Comparison of ENCODE assay signal across 8 cellular contexts in the genomic region with DNA sequence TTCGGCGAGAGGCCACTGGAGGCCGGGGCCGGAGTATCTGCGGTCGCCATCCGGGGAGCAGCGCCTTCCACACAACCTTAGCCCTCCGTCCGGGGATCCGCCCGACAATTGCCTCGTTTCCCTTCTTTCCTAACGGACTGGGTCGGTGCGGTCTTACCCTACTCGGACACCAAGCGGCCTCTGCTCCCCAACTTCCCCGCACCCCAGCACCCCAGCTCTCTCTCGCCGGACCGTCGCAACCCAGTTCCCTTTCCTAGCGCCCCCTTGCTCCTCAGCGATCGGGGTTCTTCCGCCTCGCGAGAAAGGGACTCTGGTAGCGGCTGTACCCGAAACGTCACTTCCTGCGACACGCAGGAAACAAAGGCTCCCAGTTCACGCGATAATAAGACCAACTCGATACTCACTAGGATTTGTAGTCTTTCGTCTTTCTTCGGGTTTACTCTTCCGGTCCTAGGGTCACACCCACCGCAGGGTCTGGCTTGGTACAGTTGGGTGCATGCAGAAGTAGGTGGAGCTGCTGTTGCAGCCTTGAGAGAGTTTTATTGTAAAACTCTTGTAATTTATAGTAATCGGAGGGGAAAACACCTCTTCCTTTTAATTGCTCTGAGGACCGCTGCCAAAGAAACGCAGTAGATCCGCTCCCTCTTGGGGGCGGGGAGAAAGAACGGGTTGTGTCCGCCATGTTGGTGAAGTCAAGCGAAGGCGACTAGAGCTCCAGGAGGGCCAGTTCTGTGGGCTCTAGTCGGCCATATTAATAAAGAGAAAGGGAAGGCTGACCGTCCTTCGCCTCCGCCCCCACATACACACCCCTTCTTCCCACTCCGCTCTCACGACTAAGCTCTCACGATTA. TPM values are rescaled to one million over a fixed set of nuclear protein-coding genes. Genes with fewer than 3 reads are reported as not detected.
DNase-seq lines count a peak whose midpoint lies in the region; ATAC-seq and TF ChIP-seq lines count a peak whose summit lies in the region.

TSS of gene THAP2 (plus strand) at position 741 of the 850 bp plus-strand sequence. CDS start 209 bp downstream, outside the sequence.
A gene with protein sequence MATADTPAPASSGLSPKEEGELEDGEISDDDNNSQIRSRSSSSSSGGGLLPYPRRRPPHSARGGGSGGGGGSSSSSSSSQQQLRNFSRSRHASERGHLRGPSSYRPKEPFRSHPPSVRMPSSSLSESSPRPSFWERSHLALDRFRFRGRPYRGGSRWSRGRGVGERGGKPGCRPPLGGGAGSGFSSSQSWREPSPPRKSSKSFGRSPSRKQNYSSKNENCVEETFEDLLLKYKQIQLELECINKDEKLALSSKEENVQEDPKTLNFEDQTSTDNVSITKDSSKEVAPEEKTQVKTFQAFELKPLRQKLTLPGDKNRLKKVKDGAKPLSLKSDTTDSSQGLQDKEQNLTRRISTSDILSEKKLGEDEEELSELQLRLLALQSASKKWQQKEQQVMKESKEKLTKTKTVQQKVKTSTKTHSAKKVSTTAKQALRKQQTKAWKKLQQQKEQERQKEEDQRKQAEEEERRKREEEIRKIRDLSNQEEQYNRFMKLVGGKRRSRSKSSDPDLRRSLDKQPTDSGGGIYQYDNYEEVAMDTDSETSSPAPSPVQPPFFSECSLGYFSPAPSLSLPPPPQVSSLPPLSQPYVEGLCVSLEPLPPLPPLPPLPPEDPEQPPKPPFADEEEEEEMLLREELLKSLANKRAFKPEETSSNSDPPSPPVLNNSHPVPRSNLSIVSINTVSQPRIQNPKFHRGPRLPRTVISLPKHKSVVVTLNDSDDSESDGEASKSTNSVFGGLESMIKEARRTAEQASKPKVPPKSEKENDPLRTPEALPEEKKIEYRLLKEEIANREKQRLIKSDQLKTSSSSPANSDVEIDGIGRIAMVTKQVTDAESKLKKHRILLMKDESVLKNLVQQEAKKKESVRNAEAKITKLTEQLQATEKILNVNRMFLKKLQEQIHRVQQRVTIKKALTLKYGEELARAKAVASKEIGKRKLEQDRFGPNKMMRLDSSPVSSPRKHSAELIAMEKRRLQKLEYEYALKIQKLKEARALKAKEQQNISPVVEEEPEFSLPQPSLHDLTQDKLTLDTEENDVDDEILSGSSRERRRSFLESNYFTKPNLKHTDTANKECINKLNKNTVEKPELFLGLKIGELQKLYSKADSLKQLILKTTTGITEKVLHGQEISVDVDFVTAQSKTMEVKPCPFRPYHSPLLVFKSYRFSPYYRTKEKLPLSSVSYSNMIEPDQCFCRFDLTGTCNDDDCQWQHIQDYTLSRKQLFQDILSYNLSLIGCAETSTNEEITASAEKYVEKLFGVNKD (N-terminal part only) (minus strand): TSS at position 288 of the 850 bp plus-strand sequence. CDS start 238 bp downstream, at position 50.

- peak; percentile 96 for ATAC-seq in GM18873 (IDR thresholded peaks at IDR 0.05; ENCODE audit: low FRiP score, unreplicated experiment)
- ATAC-seq in HG03139 (IDR thresholded peaks at IDR 0.05; ENCODE audit: unreplicated experiment), result peak; percentile 90

- DNase-seq in AG08395 (ENCODE audit: low spot score) (peak; percentile 94), NCI-H2196 treated with DMSO at 0.1 percent for 48 hours (lab: John Stamatoyannopoulos, UW; ENCODE audit: unreplicated experiment) (peak; percentile 97), cardiac fibroblast (ENCODE audit: low read depth in 2 of 2) (peak; percentile 99 to 100), immature natural killer cell (peak; percentile 94 to 96 (median 96)), smooth muscle cell of the brain vasculature (ENCODE audit: low read depth, low spot score) (peak; percentile 96)

- H3K4me1 Mint-ChIP-seq in immature natural killer cell, result peaks cover 44 to 60% of the 10 kb centered on the region in 2 donors

- H3K4me3 Mint-ChIP-seq in immature natural killer cell, result peak within 1 kb of the TSS; percentile 96 to 100 (median 99)

- H3K27ac Mint-ChIP-seq in immature natural killer cell, result peak within 1 kb of the TSS; percentile 98 to 100 (median 99)

- TF ChIP-seq CTCF in WI38 (IDR thresholded peaks at IDR 0.05; ENCODE audit: low read depth, low read length) (0 out of 2 replicates have a peak, but pooled peaks have one; percentile 8), cardiac fibroblast (IDR thresholded peaks at IDR 0.05; ENCODE audit: low read depth, low read length) (peak; percentile 15)

- peaks cover 13 to 23% (median 15%) of the 10 kb centered on the region in 3 donors for H3K27me3 Mint-ChIP-seq in immature natural killer cell (ENCODE audit: low read depth in 3 of 3)

- H3K9me3 Mint-ChIP-seq in immature natural killer cell, result no peaks in the 10 kb centered on the region

- H3K36me3 Mint-ChIP-seq in immature natural killer cell, result peaks cover 12 to 13% (median 13%) of the 10 kb centered on the region in 3 donors

- peak within 1 kb of the TSS; percentile 74 for H3K4me3 ChIP-seq in WI38 (ENCODE audit: low read depth, low read length)
- peak within 1 kb of the TSS; percentile 86 to 95 for H3K4me3 ChIP-seq in cardiac fibroblast (replicated peaks in 1 of 2; ENCODE audit: low read depth in 2 of 2, low read length in 2 of 2)

RNA-seq across cellular contexts. Expression of gene THAP2, which starts in this region (rescaled TPM):
- 1 to 10 TPM; 2.1 to 7.4 (median 5.9) TPM for polyA plus RNA-seq in immature natural killer cell

RNA-seq across cellular contexts. Expression of the second gene that starts in this region (rescaled TPM):
- 10 to 100 TPM; 10.5 to 30.8 (median 19.8) TPM for polyA plus RNA-seq in immature natural killer cell

Comparison
In these comparisons a context has a peak if more than half of its experiments do, and no peak if none do; other contexts are left out.
1. Peak in every context shown above with its lines: DNase-seq, ATAC-seq and H3K4me3 ChIP-seq.